In the genomic region with DNA sequence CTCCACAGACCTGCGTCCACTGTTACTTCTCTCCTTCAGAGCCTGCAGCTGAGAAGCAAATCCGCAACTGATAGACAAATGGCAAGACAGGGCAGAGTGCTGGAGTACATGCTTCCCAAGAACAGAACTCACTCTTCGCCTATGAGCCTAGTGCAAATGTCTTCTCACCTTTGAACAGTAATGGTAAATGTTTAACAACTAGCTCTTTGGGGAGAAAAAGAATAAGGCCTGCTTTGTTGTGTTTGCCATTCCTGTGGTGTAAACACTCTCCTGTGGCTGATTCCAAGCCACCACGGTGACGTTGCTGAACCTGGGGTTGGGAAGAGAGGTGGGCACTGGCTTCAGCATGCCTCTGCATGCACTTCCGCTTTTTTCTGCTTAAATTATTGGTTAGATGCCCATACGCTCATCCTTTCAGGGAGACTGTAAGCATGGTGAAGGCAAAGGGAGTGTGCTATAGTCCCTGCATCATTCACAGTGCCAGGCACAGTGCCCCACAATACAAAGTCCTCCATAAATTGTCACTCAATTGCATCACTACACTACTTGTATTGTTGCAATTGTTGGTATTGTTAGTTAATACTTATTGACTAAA, we compare ENCODE assay signal across 22 cellular contexts. TPM values are rescaled to one million over a fixed set of nuclear protein-coding genes. Genes with fewer than 3 reads are reported as not detected.
DNase-seq lines count a peak whose midpoint lies in the region; ATAC-seq, FAIRE-seq and TF ChIP-seq lines count a peak whose summit lies in the region.
"Had no signal": no experiment of that assay in that cellular context is flagged by ENCODE, and none has a peak within 500 bp of the region (broad histone marks: within the 10 kb centered on the region; RNA-seq: fewer than 3 reads in every experiment).

No MANE protein-coding gene starts in this region.

- no peak for ATAC-seq in GM12878
- ATAC-seq in HepG2, result peak; percentile 98
- ATAC-seq in HG03175 (IDR thresholded peaks at IDR 0.05; ENCODE audit: unreplicated experiment), result no peak
- no peak for ATAC-seq in GM19395 (IDR thresholded peaks at IDR 0.05; ENCODE audit: unreplicated experiment)
- ATAC-seq: Panc1 had no signal

- H3K36me3 ChIP-seq in GM12878 (ENCODE audit: control insufficient read depth in 2 of 2, insufficient read depth in 2 of 2, low read length in 1 of 2) (no peaks in the 10 kb centered on the region), HepG2 (replicated peaks in 1 of 2; ENCODE audit: control insufficient read depth in 1 of 2, insufficient read depth in 2 of 2, low read length in 2 of 2) (no peaks in the 10 kb centered on the region), MG63 (no peaks in the 10 kb centered on the region)
- H3K36me3 ChIP-seq: BE2C, HAP-1 had no signal

- POLR2A ChIA-PET in GM12878 (lab: Charles Lee), result no interaction called here
- POLR2A ChIA-PET in HepG2 (lab: Yijun Ruan, JAX), result interaction anchor here (0.6 to 2.9 kb wide), 20 partner anchors 7 to 565 kb away, joined by 3 to 28 read pairs (median 6); partner anchors contain the start of genes GTF3A, LNX2 and MTIF3

- no peak overlapping the region for H2AFZ ChIP-seq in GM12878 (ENCODE audit: control insufficient read depth, low read depth, low read length)
- H2AFZ ChIP-seq in HepG2 (ENCODE audit: low read length), result peak overlapping the region; percentile 31

- FAIRE-seq in GM12878 (lab: Jason Lieb, UNC) (no peak), HepG2 (lab: Jason Lieb, UNC) (peak; percentile 99)

- H3K4me1 ChIP-seq in GM12878 (ENCODE audit: control insufficient read depth, insufficient read depth, low read length), result no peaks in the 10 kb centered on the region
- H3K4me1 ChIP-seq in HepG2 (ENCODE audit: insufficient read depth, low read length), result peaks cover 39% of the 10 kb centered on the region
- H3K4me1 ChIP-seq: HAP-1 had no signal

- CTCF ChIA-PET in GM12878 (lab: Yijun Ruan, JAX) (interaction anchor here (1.1 to 1.6 kb wide), 2 partner anchors 9 to 430 kb away, joined by 4 read pairs; no protein-coding TSS in a partner anchor), HepG2 (lab: Yijun Ruan, JAX; ENCODE audit: low intra/inter-chr PET ratio, low total read pairs) (no interaction called here)

- H3K4me3 ChIP-seq in GM12878, result no peak overlapping the region
- H3K4me3 ChIP-seq in HepG2 (replicated peaks in 1 of 3; ENCODE audit: insufficient read depth in 1 of 3, low read depth in 2 of 3, low read length in 3 of 3), result peak overlapping the region; percentile 18 to 53 (median 19); a peak in 4 of 6 replicates
- H3K4me3 ChIP-seq in MG63, result no peak overlapping the region
- H3K4me3 ChIP-seq: HAP-1 had no signal

- RAD21 ChIA-PET in GM12878 (lab: Charles Lee; ENCODE audit: unreplicated experiment), result no interaction called here

- SMC1A ChIA-PET in GM12878 (lab: Charles Lee; ENCODE audit: uncharacterized antibody, unreplicated experiment), result interaction anchor here (0.6 to 0.9 kb wide), 2 partner anchors 425 to 426 kb away, joined by 3 to 4 read pairs; no protein-coding TSS in a partner anchor

- DNase-seq in HuH-7.5 (ENCODE audit: low spot score) (peak; percentile 28), GM12878 (ENCODE audit: low read depth, low spot score) (no peak), HepG2 (ENCODE audit: low spot score) (peak; percentile 95), renal cortical epithelial cell (ENCODE audit: low read depth) (peak; percentile 24), MG63 (no peak)
- DNase-seq: BE2C; CD4-positive, CD25-positive, alpha-beta regulatory T cell; COR-L47; DMS 273 treated with DMSO at 0.1 percent for 48 hours; DMS79 treated with DMSO at 0.1 percent for 48 hours; Karpas-422; NCI-H1092; NCI-H1436; NCI-H187 treated with DMSO at 0.1 percent for 48 hours; NCI-H2227 treated with DMSO at 0.1 percent for 48 hours; NCI-H510A treated with DMSO at 0.1 percent for 48 hours; NCI-H748 treated with DMSO at 0.1 percent for 48 hours had no signal

- H3K79me2 ChIP-seq in GM12878 (ENCODE audit: control insufficient read depth, insufficient read depth, low read length) (no peaks in the 10 kb centered on the region), HepG2 (ENCODE audit: insufficient read depth, low read length) (no peaks in the 10 kb centered on the region)

- H3K9me3 ChIP-seq in GM12878 (replicated peaks; ENCODE audit: control insufficient read depth, insufficient read depth, low read length) (no peaks in the 10 kb centered on the region; the same call in 2 of the 3 replicates), HepG2 (ENCODE audit: low read length) (no peaks in the 10 kb centered on the region), MG63 (peaks cover 3% of the 10 kb centered on the region; the same call in 1 of the 2 replicates)
- H3K9me3 ChIP-seq: BE2C, HAP-1 had no signal

- no TSS peak for BruUV-seq in GM12878 (replicated peaks; lab: Mats Ljungman, UMichigan)
- no TSS peak for BruUV-seq in HepG2 (replicated peaks; lab: Mats Ljungman, UMichigan)

- H4K20me1 ChIP-seq in GM12878 (ENCODE audit: control insufficient read depth, insufficient read depth) (no peaks in the 10 kb centered on the region), HepG2 (ENCODE audit: insufficient read depth, low read length) (no peaks in the 10 kb centered on the region)

- in situ Hi-C loops in GM12878 (cut with MboI) (no loop called here), HepG2 (cut with HindIII; ENCODE audit: extremely low pct_ligation_motif_present, low pct_unique_long_range_greater_than_20kb) (no loop called here)

- TF ChIP-seq EP300 in GM12878 (IDR thresholded peaks at IDR 0.05; ENCODE audit: borderline replicate concordance in 1 of 2, control insufficient read depth in 1 of 2, low read depth in 2 of 2, low read length in 2 of 2), result no peak
- TF ChIP-seq EP300 in HepG2 (IDR thresholded peaks at IDR 0.05; ENCODE audit: low read depth in 2 of 2, low read length in 2 of 2), result peak in 1 of 2 experiments; percentile 69; a peak in 2 of 4 replicates
- peak; percentile 23; the same call in 1 of the 2 replicates for TF ChIP-seq EP300 in HepG2 (CRISPR knock-in tag; IDR thresholded peaks at IDR 0.05; ENCODE audit: borderline replicate concordance)

- no peak overlapping the region for H3K4me2 ChIP-seq in GM12878 (ENCODE audit: control insufficient read depth, insufficient read depth)
- peak overlapping the region; percentile 84 for H3K4me2 ChIP-seq in HepG2 (ENCODE audit: low read depth, low read length)

- H3K27ac ChIP-seq in GM12878 (ENCODE audit: control insufficient read depth, insufficient read depth) (no peak overlapping the region), HepG2 (ENCODE audit: extremely low read length, insufficient read depth, low read length) (peak overlapping the region; percentile 95)
- H3K27ac ChIP-seq: HL-60 had no signal

- H3K9ac ChIP-seq in GM12878 (ENCODE audit: control insufficient read depth, insufficient read depth, low read length) (no peak overlapping the region), HepG2 (ENCODE audit: insufficient read depth, low read depth, low read length) (peak overlapping the region; percentile 68)

- TF ChIP-seq POLR2A in GM12878 (IDR thresholded peaks at IDR 0.05; ENCODE audit: low read depth, low read length) (no peak), HepG2 (IDR thresholded peaks at IDR 0.05; ENCODE audit: insufficient read depth in 1 of 2, low read depth in 2 of 2, low read length in 2 of 2) (peak; percentile 87 to 96)

- intact Hi-C loops in GM12878 (cut with micrococcal nuclease; ENCODE audit: unreplicated experiment) (no loop called here), HepG2 (cut with micrococcal nuclease; ENCODE audit: unreplicated experiment) (no loop called here)

- H3K27me3 ChIP-seq in GM12878 (replicated peaks in 1 of 2; ENCODE audit: control insufficient read depth in 2 of 2, insufficient read depth in 2 of 2, low read length in 1 of 2) (no peaks in the 10 kb centered on the region), HepG2 (ENCODE audit: control insufficient read depth in 1 of 2, insufficient read depth in 2 of 2, low read length in 2 of 2) (no peaks in the 10 kb centered on the region), MG63 (no peaks in the 10 kb centered on the region)
- H3K27me3 ChIP-seq: BE2C had no signal

- 37% methylated on average over 7 of the region's 7 CpGs for WGBS in GM12878 (ENCODE audit: insufficient coverage, insufficient replicate concordance, low lambda C conversion rate, missing lambda C conversion rate)
- WGBS in HepG2 (ENCODE audit: low lambda C conversion rate), result 2% methylated on average over 7 of the region's 7 CpGs

- TF ChIP-seq RAD21 in GM12878 (IDR thresholded peaks at IDR 0.05; ENCODE audit: insufficient read depth, low read depth, low read length) (no peak), HepG2 (CRISPR knock-in tag; IDR thresholded peaks at IDR 0.05) (no peak)

- TF ChIP-seq CTCF in GM12878 (IDR thresholded peaks at IDR 0.05 in 2 of 3, conservative IDR thresholded peaks at IDR 0.05 in 1 of 3; ENCODE audit: control insufficient read depth in 2 of 3, extremely low read depth in 1 of 3, insufficient read depth in 1 of 3, low read depth in 3 of 3, low read length in 3 of 3) (no peak), HepG2 (CRISPR knock-in tag; IDR thresholded peaks at IDR 0.05) (peak; percentile 21; the same call in 1 of the 2 replicates)

RNA-seq across cellular contexts. Expression of gene GTF3A, which starts 28.1 kb away (rescaled TPM):
- 46.3 and 49.6 TPM in 2 replicates for total RNA-seq in GM12878 (2013; cell fraction: nucleolus; rRNA removed)
- total RNA-seq in GM12878 (2014; rRNA removed) (232 TPM in 2 replicates), GM12878 (2014; rRNA removed; fragmentation: Illumina TruSeq; extraction: Trizol) (247 and 249 TPM in 2 replicates), GM12878 (2021) (192 and 201 TPM in 2 replicates), HepG2 (2016; rRNA removed; fragmentation: Illumina TruSeq; extraction: Trizol) (122 and 176 TPM in 2 replicates), renal cortical epithelial cell (88.7 and 123 TPM in 2 replicates)
- polyA plus RNA-seq in GM12878 (2011; ENCODE audit: low read depth), result 91.2 TPM
- polyA plus RNA-seq in GM12878 (2011; rRNA removed) (150 and 204 TPM in 2 replicates), GM12878 (2014; fragmentation: Illumina TruSeq; extraction: Trizol) (350 and 400 TPM in 2 replicates), GM12878 (2014; fragmentation: Nextera tagmentation; extraction: Ambion mirVana) (100 to 1,000 TPM in 1 of 2 experiments, 10 to 100 TPM in 1; 74.2 to 187 TPM), GM12878 (2014; rRNA removed) (183 and 199 TPM in 2 replicates), GM12878 (2016; fragmentation: Nextera tagmentation; extraction: Ambion mirVana) (100 to 1,000 TPM; 501 to 524 TPM), HepG2 (2011; rRNA removed) (36.0 and 42.1 TPM in 2 replicates)
- 91.1 and 113 TPM in 2 replicates for polyA plus RNA-seq in GM12878 (2011; cell fraction: cytosol; rRNA removed)
- 81.1 and 86.9 TPM in 2 replicates for polyA plus RNA-seq in GM12878 (2011; cell fraction: nucleus; rRNA removed)
- polyA plus RNA-seq in GM12878 (2012), result 94.7 and 123 TPM in 2 replicates
- polyA minus RNA-seq in GM12878 (2011; rRNA and poly(A)+ RNA removed), result 63.6 and 75.4 TPM in 2 replicates
- polyA minus RNA-seq in GM12878 (2011; cell fraction: cytosol; rRNA and poly(A)+ RNA removed), result 36.8 and 43.0 TPM in 2 replicates
- 34.5 and 66.4 TPM in 2 replicates for polyA minus RNA-seq in GM12878 (2011; cell fraction: nucleus; rRNA and poly(A)+ RNA removed)
- total RNA-seq in HepG2 (2016; cell fraction: cytosol; rRNA removed; fragmentation: Illumina TruSeq; extraction: Trizol; ENCODE audit: low read depth), result 1,005 and 1,074 TPM in 2 replicates
- total RNA-seq in HepG2 (2016; cell fraction: insoluble cytoplasmic fraction; rRNA removed; fragmentation: Illumina TruSeq; extraction: Trizol), result 110 and 173 TPM in 2 replicates
- total RNA-seq in HepG2 (2016; cell fraction: membrane; rRNA removed; fragmentation: Illumina TruSeq; extraction: Trizol), result 817 and 824 TPM in 2 replicates
- 71.9 and 77.8 TPM in 2 replicates for total RNA-seq in HepG2 (2016; cell fraction: nucleus; rRNA removed; fragmentation: Illumina TruSeq; extraction: Trizol)
- polyA plus RNA-seq in HepG2 (2011; cell fraction: cytosol; rRNA removed), result 36.5 and 39.7 TPM in 2 replicates
- 30.0 and 32.8 TPM in 2 replicates for polyA plus RNA-seq in HepG2 (2011; cell fraction: nucleus; rRNA removed)
- polyA plus RNA-seq in HepG2 (2012), result 67.4 and 79.3 TPM in 2 replicates
- polyA plus RNA-seq in HepG2 (2016; cell fraction: cytosol; fragmentation: Illumina TruSeq; extraction: Trizol; ENCODE audit: low read depth), result 1,318 and 1,338 TPM in 2 replicates
- 121 and 126 TPM in 2 replicates for polyA plus RNA-seq in HepG2 (2016; cell fraction: insoluble cytoplasmic fraction; fragmentation: Illumina TruSeq; extraction: Trizol; ENCODE audit: low read depth)
- 873 and 884 TPM in 2 replicates for polyA plus RNA-seq in HepG2 (2016; cell fraction: membrane; fragmentation: Illumina TruSeq; extraction: Trizol; ENCODE audit: low read depth)
- polyA plus RNA-seq in HepG2 (2016; cell fraction: nucleus; fragmentation: Illumina TruSeq; extraction: Trizol; ENCODE audit: insufficient read depth, low read depth), result 118 and 129 TPM in 2 replicates
- 25.1 and 47.9 TPM in 2 replicates for polyA minus RNA-seq in HepG2 (2011; rRNA and poly(A)+ RNA removed; ENCODE audit: low replicate concordance)
- polyA minus RNA-seq in HepG2 (2011; cell fraction: cytosol; rRNA and poly(A)+ RNA removed), result 16.9 and 22.6 TPM in 2 replicates
- 16.4 and 20.8 TPM in 2 replicates for polyA minus RNA-seq in HepG2 (2011; cell fraction: nucleus; rRNA and poly(A)+ RNA removed)
- total RNA-seq in MG63 (2014; rRNA removed; shearing (Covaris generic); ENCODE audit: low replicate concordance), result 310 and 416 TPM in 2 replicates

RNA-seq across cellular contexts. Expression of gene MTIF3, which starts 54.0 kb away (rescaled TPM):
- 15.5 and 17.9 TPM in 2 replicates for total RNA-seq in GM12878 (2013; cell fraction: nucleolus; rRNA removed)
- total RNA-seq in GM12878 (2014; rRNA removed), result 26.0 and 47.3 TPM in 2 replicates
- total RNA-seq in GM12878 (2014; rRNA removed; fragmentation: Illumina TruSeq; extraction: Trizol), result 44.2 and 48.4 TPM in 2 replicates
- 22.4 and 22.5 TPM in 2 replicates for total RNA-seq in GM12878 (2021)
- polyA plus RNA-seq in GM12878 (2011; ENCODE audit: low read depth), result 53.6 TPM
- polyA plus RNA-seq in GM12878 (2011; rRNA removed), result 49.1 and 70.3 TPM in 2 replicates
- polyA plus RNA-seq in GM12878 (2011; cell fraction: cytosol; rRNA removed), result 28.7 and 35.2 TPM in 2 replicates
- polyA plus RNA-seq in GM12878 (2011; cell fraction: nucleus; rRNA removed), result 22.3 and 24.4 TPM in 2 replicates
- 33.7 and 45.7 TPM in 2 replicates for polyA plus RNA-seq in GM12878 (2012)
- 68.0 and 75.1 TPM in 2 replicates for polyA plus RNA-seq in GM12878 (2014; fragmentation: Illumina TruSeq; extraction: Trizol)
- polyA plus RNA-seq in GM12878 (2014; fragmentation: Nextera tagmentation; extraction: Ambion mirVana), result 10 to 100 TPM; 64.7 to 73.9 TPM
- 29.4 and 40.0 TPM in 2 replicates for polyA plus RNA-seq in GM12878 (2014; rRNA removed)
- polyA plus RNA-seq in GM12878 (2016; fragmentation: Nextera tagmentation; extraction: Ambion mirVana), result 10 to 100 TPM; 50.3 to 51.1 TPM
- polyA minus RNA-seq in GM12878 (2011; rRNA and poly(A)+ RNA removed), result 14.3 and 17.0 TPM in 2 replicates
- polyA minus RNA-seq in GM12878 (2011; cell fraction: cytosol; rRNA and poly(A)+ RNA removed), result 6.7 and 9.4 TPM in 2 replicates
- polyA minus RNA-seq in GM12878 (2011; cell fraction: nucleus; rRNA and poly(A)+ RNA removed), result 6.4 and 9.1 TPM in 2 replicates
- total RNA-seq in HepG2 (2016; rRNA removed; fragmentation: Illumina TruSeq; extraction: Trizol), result 40.6 and 59.2 TPM in 2 replicates
- total RNA-seq in HepG2 (2016; cell fraction: cytosol; rRNA removed; fragmentation: Illumina TruSeq; extraction: Trizol; ENCODE audit: low read depth), result 23.2 and 29.0 TPM in 2 replicates
- 41.6 and 55.7 TPM in 2 replicates for total RNA-seq in HepG2 (2016; cell fraction: insoluble cytoplasmic fraction; rRNA removed; fragmentation: Illumina TruSeq; extraction: Trizol)
- total RNA-seq in HepG2 (2016; cell fraction: membrane; rRNA removed; fragmentation: Illumina TruSeq; extraction: Trizol), result 47.8 and 50.6 TPM in 2 replicates
- 17.9 and 23.1 TPM in 2 replicates for total RNA-seq in HepG2 (2016; cell fraction: nucleus; rRNA removed; fragmentation: Illumina TruSeq; extraction: Trizol)
- 24.6 and 33.7 TPM in 2 replicates for polyA plus RNA-seq in HepG2 (2011; rRNA removed)
- polyA plus RNA-seq in HepG2 (2011; cell fraction: cytosol; rRNA removed), result 20.9 and 29.7 TPM in 2 replicates
- 16.6 and 28.3 TPM in 2 replicates for polyA plus RNA-seq in HepG2 (2011; cell fraction: nucleus; rRNA removed)
- polyA plus RNA-seq in HepG2 (2012), result 31.1 and 36.0 TPM in 2 replicates
- 33.6 and 40.0 TPM in 2 replicates for polyA plus RNA-seq in HepG2 (2016; cell fraction: cytosol; fragmentation: Illumina TruSeq; extraction: Trizol; ENCODE audit: low read depth)
- 68.6 and 71.5 TPM in 2 replicates for polyA plus RNA-seq in HepG2 (2016; cell fraction: insoluble cytoplasmic fraction; fragmentation: Illumina TruSeq; extraction: Trizol; ENCODE audit: low read depth)
- polyA plus RNA-seq in HepG2 (2016; cell fraction: membrane; fragmentation: Illumina TruSeq; extraction: Trizol; ENCODE audit: low read depth), result 44.5 and 54.2 TPM in 2 replicates
- 38.5 and 43.8 TPM in 2 replicates for polyA plus RNA-seq in HepG2 (2016; cell fraction: nucleus; fragmentation: Illumina TruSeq; extraction: Trizol; ENCODE audit: insufficient read depth, low read depth)
- polyA minus RNA-seq in HepG2 (2011; rRNA and poly(A)+ RNA removed; ENCODE audit: low replicate concordance), result 3.4 and 7.8 TPM in 2 replicates
- 7.6 and 10.5 TPM in 2 replicates for polyA minus RNA-seq in HepG2 (2011; cell fraction: cytosol; rRNA and poly(A)+ RNA removed)
- polyA minus RNA-seq in HepG2 (2011; cell fraction: nucleus; rRNA and poly(A)+ RNA removed), result 16.4 and 20.8 TPM in 2 replicates
- 48.3 and 62.1 TPM in 2 replicates for total RNA-seq in renal cortical epithelial cell
- total RNA-seq in MG63 (2014; rRNA removed; shearing (Covaris generic); ENCODE audit: low replicate concordance), result 63.2 and 96.7 TPM in 2 replicates

Comparison
In these comparisons a context has a peak if more than half of its experiments do, and no peak if none do; other contexts are left out.
1. DNase-seq: peak in HuH-7.5 (single experiment), HepG2 (single experiment) and renal cortical epithelial cell (single experiment); none in GM12878 (single experiment) and MG63 (single experiment).
2. H3K4me3 ChIP-seq: peak in HepG2 (3 of 3); none in GM12878 (single experiment) and MG63 (single experiment).